In the genomic region with DNA sequence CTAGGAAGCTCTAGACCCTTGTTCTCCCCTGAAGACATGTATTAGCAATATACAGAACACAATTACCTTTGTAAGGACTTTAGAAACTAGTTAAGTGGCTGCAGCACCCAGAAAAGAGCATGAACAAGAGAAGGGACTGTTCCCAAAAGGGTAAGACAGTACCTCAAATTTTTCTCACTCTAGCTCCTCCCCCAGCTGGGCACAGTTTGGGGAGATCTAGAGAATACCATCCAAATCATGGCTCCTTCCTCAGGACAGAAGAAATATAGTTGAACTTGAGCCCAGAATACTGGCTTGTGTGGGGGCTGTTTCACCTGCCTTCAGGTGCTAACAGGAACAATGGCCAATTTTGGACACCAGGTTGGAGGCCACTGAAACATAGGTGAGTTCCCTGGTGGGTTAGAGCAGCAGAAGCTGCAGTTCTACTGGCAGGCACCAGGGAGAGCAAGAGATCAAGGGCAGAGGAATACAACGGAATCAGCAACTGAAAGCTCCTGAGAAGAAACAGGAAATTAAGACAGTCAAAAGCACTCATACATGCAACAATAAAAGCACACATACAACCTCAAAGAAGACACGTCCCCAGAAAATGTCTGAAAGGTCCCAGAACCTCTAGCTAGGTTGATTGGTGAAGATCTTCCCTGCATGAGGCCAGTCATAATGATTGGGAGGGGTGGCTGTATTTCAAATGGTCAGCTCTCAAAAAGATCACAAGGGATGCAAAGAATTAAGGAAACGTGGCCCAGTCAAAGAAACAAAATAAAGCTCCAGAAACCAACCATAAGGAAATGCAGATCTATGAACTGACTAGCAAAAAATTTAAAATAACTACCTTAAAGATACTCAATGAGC, we compare ENCODE assay signal across 1 cellular context.
A peak's percentile ranks its signal among the peaks of the same experiment; 100 is the strongest.
TF ChIP-seq lines count a peak whose summit lies in the region.

No MANE protein-coding gene starts in this region.

TF ChIP-seq in HepG2, 621 proteins besides CTCF, POLR2A, EP300 and RAD21 (continued from another document):
- TF ChIP-seq HMGXB3 (CRISPR knock-in tag; IDR thresholded peaks at IDR 0.05; ENCODE audit: borderline replicate concordance) (no peak), ZNF530 (CRISPR knock-in tag; IDR thresholded peaks at IDR 0.05; ENCODE audit: low read depth) (no peak), MYNN (CRISPR knock-in tag; IDR thresholded peaks at IDR 0.05; ENCODE audit: low read depth) (no peak), ZSCAN22 (CRISPR knock-in tag; IDR thresholded peaks at IDR 0.05) (no peak), HCFC1 (IDR thresholded peaks at IDR 0.05; ENCODE audit: low read depth, low read length) (no peak), ZNF629 (CRISPR knock-in tag; conservative IDR thresholded peaks at IDR 0.05) (no peak), MAZ (IDR thresholded peaks at IDR 0.05; ENCODE audit: borderline replicate concordance, low read depth, low read length) (no peak), MAZ (CRISPR knock-in tag; IDR thresholded peaks at IDR 0.05; ENCODE audit: low read depth) (no peak), RXRB (CRISPR knock-in tag; IDR thresholded peaks at IDR 0.05; ENCODE audit: borderline replicate concordance) (0 out of 2 replicates have a peak, but pooled peaks have one; percentile 11), ZNF761 (CRISPR knock-in tag; conservative IDR thresholded peaks at IDR 0.05) (no peak), ZC3H4 (CRISPR knock-in tag; IDR thresholded peaks at IDR 0.05; ENCODE audit: borderline replicate concordance) (no peak), KDM5B (CRISPR knock-in tag; IDR thresholded peaks at IDR 0.05; ENCODE audit: borderline replicate concordance) (no peak), ZNF354B (CRISPR knock-in tag; IDR thresholded peaks at IDR 0.05) (no peak), ZC3H13 (CRISPR knock-in tag; IDR thresholded peaks at IDR 0.05) (no peak), POLR2AphosphoS5 (IDR thresholded peaks at IDR 0.05; ENCODE audit: low read depth, low read length) (no peak), ZNF563 (CRISPR knock-in tag; IDR thresholded peaks at IDR 0.05) (no peak), ZFX (CRISPR knock-in tag; IDR thresholded peaks at IDR 0.05; ENCODE audit: low read depth) (0 out of 2 replicates have a peak, but pooled peaks have one; percentile 21), NFKB2 (CRISPR knock-in tag; IDR thresholded peaks at IDR 0.05; ENCODE audit: borderline replicate concordance) (no peak), TAF15 (IDR thresholded peaks at IDR 0.05; ENCODE audit: low read depth, low read length, poor library complexity, severe bottlenecking) (no peak), GFI1 (CRISPR knock-in tag; IDR thresholded peaks at IDR 0.05; ENCODE audit: borderline replicate concordance) (no peak)
- TF ChIP-seq, protein P1, sequence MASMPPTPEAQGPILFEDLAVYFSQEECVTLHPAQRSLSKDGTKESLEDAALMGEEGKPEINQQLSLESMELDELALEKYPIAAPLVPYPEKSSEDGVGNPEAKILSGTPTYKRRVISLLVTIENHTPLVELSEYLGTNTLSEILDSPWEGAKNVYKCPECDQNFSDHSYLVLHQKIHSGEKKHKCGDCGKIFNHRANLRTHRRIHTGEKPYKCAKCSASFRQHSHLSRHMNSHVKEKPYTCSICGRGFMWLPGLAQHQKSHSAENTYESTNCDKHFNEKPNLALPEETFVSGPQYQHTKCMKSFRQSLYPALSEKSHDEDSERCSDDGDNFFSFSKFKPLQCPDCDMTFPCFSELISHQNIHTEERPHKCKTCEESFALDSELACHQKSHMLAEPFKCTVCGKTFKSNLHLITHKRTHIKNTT (CRISPR knock-in tag; IDR thresholded peaks at IDR 0.05) = no peak
- TF ChIP-seq, protein P2, sequence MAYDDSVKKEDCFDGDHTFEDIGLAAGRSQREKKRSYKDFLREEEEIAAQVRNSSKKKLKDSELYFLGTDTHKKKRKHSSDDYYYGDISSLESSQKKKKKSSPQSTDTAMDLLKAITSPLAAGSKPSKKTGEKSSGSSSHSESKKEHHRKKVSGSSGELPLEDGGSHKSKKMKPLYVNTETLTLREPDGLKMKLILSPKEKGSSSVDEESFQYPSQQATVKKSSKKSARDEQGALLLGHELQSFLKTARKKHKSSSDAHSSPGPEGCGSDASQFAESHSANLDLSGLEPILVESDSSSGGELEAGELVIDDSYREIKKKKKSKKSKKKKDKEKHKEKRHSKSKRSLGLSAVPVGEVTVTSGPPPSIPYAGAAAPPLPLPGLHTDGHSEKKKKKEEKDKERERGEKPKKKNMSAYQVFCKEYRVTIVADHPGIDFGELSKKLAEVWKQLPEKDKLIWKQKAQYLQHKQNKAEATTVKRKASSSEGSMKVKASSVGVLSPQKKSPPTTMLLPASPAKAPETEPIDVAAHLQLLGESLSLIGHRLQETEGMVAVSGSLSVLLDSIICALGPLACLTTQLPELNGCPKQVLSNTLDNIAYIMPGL (CRISPR knock-in tag; IDR thresholded peaks at IDR 0.05; ENCODE audit: borderline replicate concordance in 1 of 2, low read depth in 1 of 2) = peak in 1 of 2 experiments; percentile 24; a peak in 1 of 4 replicates
- TF ChIP-seq, protein P3, sequence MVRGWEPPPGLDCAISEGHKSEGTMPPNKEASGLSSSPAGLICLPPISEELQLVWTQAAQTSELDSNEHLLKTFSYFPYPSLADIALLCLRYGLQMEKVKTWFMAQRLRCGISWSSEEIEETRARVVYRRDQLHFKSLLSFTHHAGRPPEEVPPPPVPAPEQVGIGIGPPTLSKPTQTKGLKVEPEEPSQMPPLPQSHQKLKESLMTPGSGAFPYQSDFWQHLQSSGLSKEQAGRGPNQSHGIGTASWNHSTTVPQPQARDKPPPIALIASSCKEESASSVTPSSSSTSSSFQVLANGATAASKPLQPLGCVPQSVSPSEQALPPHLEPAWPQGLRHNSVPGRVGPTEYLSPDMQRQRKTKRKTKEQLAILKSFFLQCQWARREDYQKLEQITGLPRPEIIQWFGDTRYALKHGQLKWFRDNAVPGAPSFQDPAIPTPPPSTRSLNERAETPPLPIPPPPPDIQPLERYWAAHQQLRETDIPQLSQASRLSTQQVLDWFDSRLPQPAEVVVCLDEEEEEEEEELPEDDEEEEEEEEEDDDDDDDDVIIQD (CRISPR knock-in tag; IDR thresholded peaks at IDR 0.05; ENCODE audit: low read depth) = peak; percentile 24; the same call in 1 of the 2 replicates
- TF ChIP-seq, protein P4, sequence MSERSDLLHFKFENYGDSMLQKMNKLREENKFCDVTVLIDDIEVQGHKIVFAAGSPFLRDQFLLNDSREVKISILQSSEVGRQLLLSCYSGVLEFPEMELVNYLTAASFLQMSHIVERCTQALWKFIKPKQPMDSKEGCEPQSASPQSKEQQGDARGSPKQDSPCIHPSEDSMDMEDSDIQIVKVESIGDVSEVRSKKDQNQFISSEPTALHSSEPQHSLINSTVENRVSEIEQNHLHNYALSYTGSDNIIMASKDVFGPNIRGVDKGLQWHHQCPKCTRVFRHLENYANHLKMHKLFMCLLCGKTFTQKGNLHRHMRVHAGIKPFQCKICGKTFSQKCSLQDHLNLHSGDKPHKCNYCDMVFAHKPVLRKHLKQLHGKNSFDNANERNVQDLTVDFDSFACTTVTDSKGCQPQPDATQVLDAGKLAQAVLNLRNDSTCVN (CRISPR knock-in tag; IDR thresholded peaks at IDR 0.05; ENCODE audit: borderline replicate concordance) = no peak
